Comparison of ENCODE assay signal across 21 cellular contexts in genomic region chr1:218787826-218788225, GRCh38.
DNase-seq lines count a peak whose midpoint lies in the region; ATAC-seq, FAIRE-seq and TF ChIP-seq lines count a peak whose summit lies in the region.
"Had no signal": no experiment of that assay in that cellular context is flagged by ENCODE, and none has a peak within 500 bp of the region (broad histone marks: within the 10 kb centered on the region; RNA-seq: fewer than 3 reads in every experiment).

No MANE protein-coding gene starts in this region.

- H3K9me3 Mint-ChIP-seq in astrocyte (ENCODE audit: unreplicated experiment): peaks cover 6% of the 10 kb centered on the region
- H3K9me3 Mint-ChIP-seq in activated CD8-positive, alpha-beta T cell treated with anti-CD3 and anti-CD28 coated beads, Interleukin-2, amount 10 ng/mL, durations not matched to agents 7 days and 5 days (ENCODE audit: insufficient read depth): no peaks in the 10 kb centered on the region

- no peak overlapping the region for H3K4me3 Mint-ChIP-seq in astrocyte (ENCODE audit: unreplicated experiment)
- H3K4me3 Mint-ChIP-seq in activated CD8-positive, alpha-beta T cell treated with anti-CD3 and anti-CD28 coated beads, Interleukin-2, amount 10 ng/mL, durations not matched to agents 7 days and 5 days: no peak overlapping the region
- H3K4me3 Mint-ChIP-seq: CD4-positive, CD25-positive, alpha-beta regulatory T cell; CD8-positive, alpha-beta memory T cell; H9; IgD-negative memory B cell had no signal

- no peak for FAIRE-seq in astrocyte (lab: Jason Lieb, UNC)
- FAIRE-seq: GM12878, H1, HepG2 had no signal

- POLR2A ChIA-PET in activated CD8-positive, alpha-beta T cell treated with anti-CD3 and anti-CD28 coated beads, Interleukin-2, amount 10 ng/mL, durations not matched to agents 7 days and 5 days (lab: Charles Lee): no interaction called here

- ATAC-seq in activated CD8-positive, alpha-beta T cell treated with anti-CD3 and anti-CD28 coated beads, Interleukin-2, amount 10 ng/mL, durations not matched to agents 7 days and 5 days: no peak
- ATAC-seq: GM12878, HepG2 had no signal

- no peaks in the 10 kb centered on the region for H3K27me3 ChIP-seq in astrocyte (ENCODE audit: insufficient read depth, low read length)
- no peaks in the 10 kb centered on the region for H3K27me3 ChIP-seq in colonic mucosa
- H3K27me3 ChIP-seq: BE2C had no signal

- H3K27ac ChIP-seq in astrocyte (ENCODE audit: low read depth, low read length): no peak overlapping the region
- H3K27ac ChIP-seq in colonic mucosa: no peak overlapping the region

- no peaks in the 10 kb centered on the region for H3K27me3 Mint-ChIP-seq in astrocyte (ENCODE audit: low read depth, unreplicated experiment)
- no peaks in the 10 kb centered on the region for H3K27me3 Mint-ChIP-seq in activated CD8-positive, alpha-beta T cell treated with anti-CD3 and anti-CD28 coated beads, Interleukin-2, amount 10 ng/mL, durations not matched to agents 7 days and 5 days (ENCODE audit: low read depth)
- H3K27me3 Mint-ChIP-seq: CD4-positive, CD25-positive, alpha-beta regulatory T cell; IgD-negative memory B cell had no signal

- intact Hi-C loops in colonic mucosa (cut with DNase I): no loop called here

- no peaks in the 10 kb centered on the region for H3K36me3 Mint-ChIP-seq in astrocyte (ENCODE audit: low read depth, unreplicated experiment)
- H3K36me3 Mint-ChIP-seq in activated CD8-positive, alpha-beta T cell treated with anti-CD3 and anti-CD28 coated beads, Interleukin-2, amount 10 ng/mL, durations not matched to agents 7 days and 5 days (ENCODE audit: low read depth): no peaks in the 10 kb centered on the region
- H3K36me3 Mint-ChIP-seq: CD4-positive, CD25-positive, alpha-beta regulatory T cell; CD8-positive, alpha-beta memory T cell; IgD-negative memory B cell had no signal

- DNase-seq in Daoy (ENCODE audit: low read depth) (peak; percentile 15), HT1080 (ENCODE audit: low read depth) (peak; percentile 36), OCI-M1 (lab: John Stamatoyannopoulos, UW) (peak; percentile 27), astrocyte (ENCODE audit: low read depth) (peak; percentile 42), colonic mucosa (no peak), NCI-H1694 treated with DMSO at 0.1 percent for 48 hours (lab: John Stamatoyannopoulos, UW) (no peak)
- no peak for DNase-seq in activated CD8-positive, alpha-beta T cell treated with anti-CD3 and anti-CD28 coated beads, Interleukin-2, amount 10 ng/mL, durations not matched to agents 7 days and 5 days
- DNase-seq: ACHN; BE2C; C1 segment of cervical spinal cord; CD4-positive, CD25-positive, alpha-beta regulatory T cell; CD8-positive, alpha-beta memory T cell; COR-L47; DMS 273 treated with DMSO at 0.1 percent for 48 hours; DMS53; GDM1; H9 had no signal

- no peak overlapping the region for H3K4me2 ChIP-seq in astrocyte (ENCODE audit: low read length)

- H3K36me3 ChIP-seq in astrocyte (ENCODE audit: insufficient read depth, low read length) (no peaks in the 10 kb centered on the region), colonic mucosa (no peaks in the 10 kb centered on the region)
- H3K36me3 ChIP-seq: BE2C had no signal

- H3K79me2 ChIP-seq in astrocyte (ENCODE audit: insufficient read depth, low read length): no peaks in the 10 kb centered on the region

- H3K27ac Mint-ChIP-seq in astrocyte (ENCODE audit: unreplicated experiment): no peak overlapping the region
- no peak overlapping the region for H3K27ac Mint-ChIP-seq in activated CD8-positive, alpha-beta T cell treated with anti-CD3 and anti-CD28 coated beads, Interleukin-2, amount 10 ng/mL, durations not matched to agents 7 days and 5 days
- H3K27ac Mint-ChIP-seq: CD4-positive, CD25-positive, alpha-beta regulatory T cell; CD8-positive, alpha-beta memory T cell; H9; IgD-negative memory B cell had no signal

- H3K4me1 Mint-ChIP-seq in astrocyte (ENCODE audit: low read depth, unreplicated experiment): no peaks in the 10 kb centered on the region
- no peaks in the 10 kb centered on the region for H3K4me1 Mint-ChIP-seq in activated CD8-positive, alpha-beta T cell treated with anti-CD3 and anti-CD28 coated beads, Interleukin-2, amount 10 ng/mL, durations not matched to agents 7 days and 5 days (ENCODE audit: low read depth)
- H3K4me1 Mint-ChIP-seq: CD4-positive, CD25-positive, alpha-beta regulatory T cell; CD8-positive, alpha-beta memory T cell had no signal

- H2AFZ ChIP-seq in astrocyte (ENCODE audit: low read depth, low read length): no peak overlapping the region

- H3K4me3 ChIP-seq in astrocyte (ENCODE audit: insufficient read depth, low read depth, low read length) (no peak overlapping the region), colonic mucosa (no peak overlapping the region)
- H3K4me3 ChIP-seq: GM12878 had no signal

- H3K9ac ChIP-seq in astrocyte (ENCODE audit: low read length) (no peak overlapping the region), colonic mucosa (ENCODE audit: low read depth in 2 of 2, low read length in 2 of 2) (no peak overlapping the region)

- peaks cover 3% of the 10 kb centered on the region for H3K4me1 ChIP-seq in astrocyte (ENCODE audit: insufficient read depth, low read length)
- H3K4me1 ChIP-seq in colonic mucosa: no peaks in the 10 kb centered on the region
- H3K4me1 ChIP-seq: BE2C had no signal

- H4K20me1 ChIP-seq in astrocyte (ENCODE audit: insufficient read depth, low read length): no peaks in the 10 kb centered on the region

- CTCF ChIA-PET in activated CD8-positive, alpha-beta T cell treated with anti-CD3 and anti-CD28 coated beads, Interleukin-2, amount 10 ng/mL, durations not matched to agents 7 days and 5 days (lab: Charles Lee): no interaction called here

- TF ChIP-seq CTCF in astrocyte (IDR thresholded peaks at IDR 0.05; ENCODE audit: insufficient read depth, low read depth, low read length) (no peak), colonic mucosa (IDR thresholded peaks at IDR 0.05) (no peak)

- H3K9me3 ChIP-seq in astrocyte (ENCODE audit: insufficient read depth, low read depth, low read length) (no peaks in the 10 kb centered on the region), colonic mucosa (no peaks in the 10 kb centered on the region)
- H3K9me3 ChIP-seq: BE2C had no signal

Comparison
In these comparisons a context has a peak if more than half of its experiments do, and no peak if none do; other contexts are left out.
1. DNase-seq: peak in Daoy (single experiment), HT1080 (single experiment), OCI-M1 (single experiment) and astrocyte (single experiment); none in activated CD8-positive, alpha-beta T cell treated with anti-CD3 and anti-CD28 coated beads, Interleukin-2, amount 10 ng/mL, durations not matched to agents 7 days and 5 days (single experiment), colonic mucosa (single experiment) and NCI-H1694 treated with DMSO at 0.1 percent for 48 hours (single experiment).